In genomic region chr7:77313876-77314480, GRCh38 we compare ENCODE assay signal across 26 cellular contexts.
DNase-seq lines count a peak whose midpoint lies in the region; ATAC-seq and TF ChIP-seq lines count a peak whose summit lies in the region.
"Had no signal": no experiment of that assay in that cellular context is flagged by ENCODE, and none has a peak within 500 bp of the region (broad histone marks: within the 10 kb centered on the region; RNA-seq: fewer than 3 reads in every experiment).

No MANE protein-coding gene starts in this region.

- H3K4me3 ChIP-seq in adipocyte (ENCODE audit: low read length), result peak overlapping the region; percentile 56
- no peak overlapping the region for H3K4me3 ChIP-seq in ascending aorta
- no peak overlapping the region for H3K4me3 ChIP-seq in thyroid gland (replicated peaks in 1 of 3)
- no peak overlapping the region for H3K4me3 ChIP-seq in Karpas-422 (ENCODE audit: low read length)
- no peak overlapping the region for H3K4me3 ChIP-seq in spleen
- H3K4me3 ChIP-seq in upper lobe of left lung, result no peak overlapping the region
- H3K4me3 ChIP-seq: GM12878, GM23338, K562, SK-N-MC had no signal

- H3K27me3 ChIP-seq in adipocyte (replicated peaks; ENCODE audit: control insufficient read depth, insufficient read depth, low read length) (no peaks in the 10 kb centered on the region), ascending aorta (no peaks in the 10 kb centered on the region), thyroid gland (no peaks in the 10 kb centered on the region), Karpas-422 (ENCODE audit: low read length) (no peaks in the 10 kb centered on the region), spleen (replicated peaks in 1 of 7) (no peaks in the 10 kb centered on the region), upper lobe of left lung (no peaks in the 10 kb centered on the region)

- TF ChIP-seq EP300 in upper lobe of left lung (IDR thresholded peaks at IDR 0.05), result no peak

- no peaks in the 10 kb centered on the region for H3K9me2 ChIP-seq in Karpas-422 (replicated peaks; ENCODE audit: insufficient read depth, low read length)

- DNase-seq in adipocyte (ENCODE audit: low read depth) (no peak), ascending aorta (ENCODE audit: low spot score in 2 of 2) (no peak), sciatic nerve (ENCODE audit: low spot score) (no peak), thyroid gland (peak; percentile 67 to 76), Karpas-422 (no peak), spleen (no peak), upper lobe of left lung (no peak)
- DNase-seq: Caco-2; CD8-positive, alpha-beta T cell; GDM1; H9; MV-4-11; NCI-H1105; NCI-H1436 treated with DMSO at 0.1 percent for 48 hours; NCI-H187 treated with DMSO at 0.1 percent for 48 hours; NCI-H2107; NCI-H2227 treated with DMSO at 0.1 percent for 48 hours; NCI-H526 treated with DMSO at 0.1 percent for 48 hours; SIG-M5 had no signal

- H3K4me2 ChIP-seq in Karpas-422 (ENCODE audit: low read depth, low read length, poor library complexity, severe bottlenecking), result no peak overlapping the region
- H3K4me2 ChIP-seq: GM23338 had no signal

- peak overlapping the region; percentile 75 for H3K9ac ChIP-seq in adipocyte (ENCODE audit: low read length)
- H3K9ac ChIP-seq in Karpas-422 (ENCODE audit: low read length), result no peak overlapping the region

- H3K79me2 ChIP-seq in Karpas-422 (ENCODE audit: low read length), result no peaks in the 10 kb centered on the region

- TF ChIP-seq POLR2A in thyroid gland (IDR thresholded peaks at IDR 0.05), result peak in 1 of 2 donors; percentile 21
- no peak for TF ChIP-seq POLR2A in spleen (IDR thresholded peaks at IDR 0.05)
- no peak for TF ChIP-seq POLR2A in upper lobe of left lung (IDR thresholded peaks at IDR 0.05)

- H3K9me3 ChIP-seq in adipocyte (ENCODE audit: control insufficient read depth, low read length) (no peaks in the 10 kb centered on the region), ascending aorta (no peaks in the 10 kb centered on the region), thyroid gland (no peaks in the 10 kb centered on the region), Karpas-422 (ENCODE audit: low read length) (no peaks in the 10 kb centered on the region), spleen (no peaks in the 10 kb centered on the region), upper lobe of left lung (no peaks in the 10 kb centered on the region)
- H3K9me3 ChIP-seq: Caco-2 had no signal

- no peaks in the 10 kb centered on the region for H4K20me1 ChIP-seq in Karpas-422 (ENCODE audit: insufficient read depth, low read depth, low read length)

- peak overlapping the region; percentile 30 to 49 for H3K27ac ChIP-seq in ascending aorta
- peak overlapping the region; percentile 87 to 94 (median 89) for H3K27ac ChIP-seq in thyroid gland
- H3K27ac ChIP-seq in Karpas-422 (ENCODE audit: low read length), result no peak overlapping the region
- no peak overlapping the region for H3K27ac ChIP-seq in spleen
- H3K27ac ChIP-seq in upper lobe of left lung, result no peak overlapping the region
- H3K27ac ChIP-seq: C4-2B, RWPE1, SK-N-MC had no signal

- TF ChIP-seq CTCF in ascending aorta (IDR thresholded peaks at IDR 0.05) (no peak), thyroid gland (IDR thresholded peaks at IDR 0.05) (no peak), spleen (IDR thresholded peaks at IDR 0.05 in 8 of 11, conservative IDR thresholded peaks at IDR 0.05 in 3 of 11) (no peak), upper lobe of left lung (IDR thresholded peaks at IDR 0.05) (no peak)

- H3K36me3 ChIP-seq in adipocyte (ENCODE audit: control insufficient read depth, insufficient read depth, low read length, severe bottlenecking), result no peaks in the 10 kb centered on the region
- peaks cover 0 to 3% of the 10 kb centered on the region in 2 donors for H3K36me3 ChIP-seq in ascending aorta
- no peaks in the 10 kb centered on the region for H3K36me3 ChIP-seq in thyroid gland
- no peaks in the 10 kb centered on the region for H3K36me3 ChIP-seq in Karpas-422 (ENCODE audit: insufficient read depth, low read length)
- peaks cover 0 to 100% (median 64%) of the 10 kb centered on the region in 6 donors for H3K36me3 ChIP-seq in spleen
- H3K36me3 ChIP-seq in upper lobe of left lung, result peaks cover 5 to 46% (median 19%) of the 10 kb centered on the region in 4 donors

- intact Hi-C loops in ascending aorta (cut with DNase I) (loop anchor here (2.0 kb wide), 1 partner anchor 13 kb away; no protein-coding TSS in a partner anchor), sciatic nerve (cut with DNase I) (no loop called here), thyroid gland (cut with DNase I) (no loop called here), spleen (cut with DNase I; ENCODE audit: low total_unique reads) (no loop called here)

- H3K4me1 ChIP-seq in adipocyte (ENCODE audit: control insufficient read depth, insufficient read depth, low read length) (peaks cover 68% of the 10 kb centered on the region), ascending aorta (peaks cover 9 to 28% of the 10 kb centered on the region in 2 donors), thyroid gland (peaks cover 57 to 61% of the 10 kb centered on the region in 2 donors), Karpas-422 (ENCODE audit: low read length) (peaks cover 49% of the 10 kb centered on the region), spleen (peaks cover 0 to 11% (median 1%) of the 10 kb centered on the region in 6 donors), upper lobe of left lung (peaks cover 0 to 10% (median 2%) of the 10 kb centered on the region in 4 donors)

- H2AFZ ChIP-seq in Karpas-422 (ENCODE audit: low read length), result no peak overlapping the region
- H2AFZ ChIP-seq: GM23338 had no signal

- ATAC-seq in sciatic nerve (peak; percentile 13), upper lobe of left lung (ENCODE audit: low FRiP score in 2 of 2) (no peak)
- ATAC-seq: CD8-positive, alpha-beta T cell; GM12878; GM23338; K562; Panc1 had no signal

- WGBS in thyroid gland, 2 donors, result 27 to 32% methylated on average over 5 of the region's 5 CpGs
- 83 to 94% (median 93%) methylated on average over 5 of the region's 5 CpGs for WGBS in spleen, 5 donors
- 67 to 83% methylated on average over 5 of the region's 5 CpGs for WGBS in upper lobe of left lung, 2 donors

Comparison
In these comparisons a context has a peak if more than half of its experiments do, and no peak if none do; other contexts are left out.
1. DNase-seq: peak in thyroid gland (2 of 2); none in adipocyte (single experiment), ascending aorta (0 of 2), sciatic nerve (single experiment), Karpas-422 (single experiment), spleen (single experiment) and upper lobe of left lung (0 of 2).
2. H3K27ac ChIP-seq: peak in ascending aorta (2 of 2) and thyroid gland (3 of 3); none in Karpas-422 (single experiment), spleen (0 of 8) and upper lobe of left lung (0 of 4).